ENCODE assay signal across 9 cellular contexts in the genomic region with DNA sequence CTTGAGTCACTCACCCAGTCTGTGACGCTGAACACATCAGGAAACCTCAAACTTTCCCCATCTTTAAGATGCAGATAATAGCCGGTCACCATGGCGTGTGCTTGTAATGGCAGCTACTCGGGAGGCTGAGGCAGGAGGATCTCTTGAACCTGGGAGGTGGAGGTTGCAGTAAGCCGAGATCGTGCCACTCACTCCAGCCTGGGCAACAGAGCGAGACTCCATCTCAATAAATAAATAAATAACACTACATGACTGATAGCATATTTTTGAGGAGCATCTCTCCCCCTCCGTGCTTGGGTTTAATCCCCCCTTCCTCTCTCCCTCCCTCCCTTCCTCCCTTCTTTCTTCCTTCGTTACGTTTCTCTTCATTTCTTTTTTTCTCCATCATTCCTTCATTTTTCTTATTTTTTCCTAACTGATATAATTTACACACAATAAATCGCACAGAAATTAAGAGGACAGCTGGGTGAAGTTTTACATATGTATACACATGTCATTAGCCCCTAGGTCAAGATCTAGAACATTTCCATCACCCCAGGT. TPM values are rescaled to one million over a fixed set of nuclear protein-coding genes. Genes with fewer than 3 reads are reported as not detected.
DNase-seq lines count a peak whose midpoint lies in the region; FAIRE-seq and TF ChIP-seq lines count a peak whose summit lies in the region.
"Had no signal": no experiment of that assay in that cellular context is flagged by ENCODE, and none has a peak within 500 bp of the region (broad histone marks: within the 10 kb centered on the region; RNA-seq: fewer than 3 reads in every experiment).

No MANE protein-coding gene starts in this region.

- H3K27ac ChIP-seq in MM.1S (ENCODE audit: low read length) (peak overlapping the region; percentile 99), H1 (ENCODE audit: low read depth, low read length) (peak overlapping the region; percentile 84; the same call in 1 of the 2 replicates)

- H2AFZ ChIP-seq in MM.1S (ENCODE audit: low read length) (0 out of 2 replicates have a peak overlapping the region, but pooled peaks have one; percentile 5), H1 (ENCODE audit: low read length) (no peak overlapping the region)

- no peak overlapping the region for H3K23ac ChIP-seq in H1 (ENCODE audit: insufficient read length)

- peak overlapping the region; percentile 95; the same call in 1 of the 2 replicates for H4K8ac ChIP-seq in H1 (ENCODE audit: extremely low read depth, insufficient read depth, low read length)

- no peak overlapping the region for H3K56ac ChIP-seq in H1 (replicated peaks; ENCODE audit: insufficient read length, low read depth, low read length)

- H3K79me1 ChIP-seq in H1 (ENCODE audit: low read depth, low read length): no peaks in the 10 kb centered on the region

- peaks cover 13% of the 10 kb centered on the region for H3F3A ChIP-seq in MM.1S (ENCODE audit: insufficient read depth, low read length)

- H3K36me3 ChIP-seq in MM.1S (replicated peaks; ENCODE audit: insufficient read depth, low read length) (no peaks in the 10 kb centered on the region), H1 (ENCODE audit: control insufficient read depth in 2 of 4, insufficient read depth in 4 of 4, low read length in 3 of 4) (no peaks in the 10 kb centered on the region), skeletal muscle satellite cell (ENCODE audit: insufficient read depth, low read length) (no peaks in the 10 kb centered on the region)
- H3K36me3 ChIP-seq: cardiac muscle cell had no signal

- H4K91ac ChIP-seq in H1 (replicated peaks; ENCODE audit: insufficient read length, low read length): peak overlapping the region; percentile 88

- TF ChIP-seq RAD21 in H1 (IDR thresholded peaks at IDR 0.05 in 1 of 2, conservative IDR thresholded peaks at IDR 0.05 in 1 of 2; ENCODE audit: low read depth in 2 of 2, low read length in 2 of 2): no peak

- POLR2A ChIA-PET in H1 (lab: Charles Lee; ENCODE audit: partially characterized antibody): interaction anchor here (0.8 to 9.9 kb wide), 9 partner anchors 9 to 143 kb away, joined by 3 to 93 read pairs (median 4); no protein-coding TSS in a partner anchor

- peak overlapping the region; percentile 36; the same call in 1 of the 2 replicates for H2BK15ac ChIP-seq in H1 (ENCODE audit: low read length)

- H3K4me2 ChIP-seq in MM.1S (ENCODE audit: low read depth, low read length): peak overlapping the region; percentile 79
- peak overlapping the region; percentile 50 to 69; a peak in 3 of 4 replicates for H3K4me2 ChIP-seq in H1 (ENCODE audit: insufficient read depth in 1 of 2, low read depth in 2 of 2, low read length in 2 of 2)
- peak overlapping the region; percentile 75 for H3K4me2 ChIP-seq in skeletal muscle satellite cell (ENCODE audit: low read length)

- H3K4me3 ChIP-seq in MM.1S (ENCODE audit: low read length) (peak overlapping the region; percentile 59), H1 (ENCODE audit: extremely low read depth in 1 of 4, insufficient read depth in 2 of 4, low read depth in 3 of 4, low read length in 4 of 4) (peak overlapping the region in 2 of 4 experiments; percentile 21 to 53; a peak in 4 of 8 replicates), skeletal muscle satellite cell (ENCODE audit: low read length) (peak overlapping the region; percentile 65)

- no peaks in the 10 kb centered on the region for H3K9me3 ChIP-seq in MM.1S (replicated peaks; ENCODE audit: insufficient read depth, low read length)
- no peaks in the 10 kb centered on the region for H3K9me3 ChIP-seq in H1 (ENCODE audit: insufficient read depth in 2 of 2, low read depth in 1 of 2, low read length in 1 of 2)
- no peaks in the 10 kb centered on the region for H3K9me3 ChIP-seq in skeletal muscle satellite cell (replicated peaks; ENCODE audit: low read length)

- H2AK5ac ChIP-seq in H1 (ENCODE audit: low read depth, low read length): peak overlapping the region; percentile 95

- TF ChIP-seq CTCF in MM.1S (IDR thresholded peaks at IDR 0.05; ENCODE audit: low read length): no peak
- no peak for TF ChIP-seq CTCF in H1 (IDR thresholded peaks at IDR 0.05; ENCODE audit: control extremely low read depth in 1 of 3, insufficient read depth in 1 of 3, low read depth in 1 of 3, low read length in 3 of 3)

- TF ChIP-seq EP300 in H1 (IDR thresholded peaks at IDR 0.05; ENCODE audit: borderline replicate concordance in 1 of 2, low read depth in 2 of 2, low read length in 2 of 2): no peak

- H3K4me1 ChIP-seq in MM.1S (ENCODE audit: low read length): peaks cover 6% of the 10 kb centered on the region
- peaks cover 0 to 3% (median 1%) of the 10 kb centered on the region in 4 experiments; a peak in 2 of 7 replicates for H3K4me1 ChIP-seq in H1 (replicated peaks in 1 of 4; ENCODE audit: control insufficient read depth in 3 of 4, insufficient read depth in 4 of 4, low read length in 3 of 4)
- peaks cover 10% of the 10 kb centered on the region for H3K4me1 ChIP-seq in skeletal muscle satellite cell (ENCODE audit: control insufficient read depth, insufficient read depth, low read length)

- H3K27me3 ChIP-seq in MM.1S (replicated peaks; ENCODE audit: insufficient read depth, low read length) (no peaks in the 10 kb centered on the region), H1 (replicated peaks in 1 of 4; ENCODE audit: control insufficient read depth in 3 of 4, extremely low read depth in 1 of 4, insufficient read depth in 3 of 4, low read length in 3 of 4) (no peaks in the 10 kb centered on the region), skeletal muscle satellite cell (ENCODE audit: control insufficient read depth, insufficient read depth, low read length) (no peaks in the 10 kb centered on the region)
- H3K27me3 ChIP-seq: cardiac muscle cell had no signal

- peak overlapping the region; percentile 94; the same call in 1 of the 2 replicates for H2BK5ac ChIP-seq in H1 (ENCODE audit: low read depth, low read length)

- peaks cover 3% of the 10 kb centered on the region; the same call in 1 of the 2 replicates for H3K23me2 ChIP-seq in H1 (ENCODE audit: low read depth, low read length)

- H3K4ac ChIP-seq in H1 (replicated peaks; ENCODE audit: insufficient read length, low read depth, low read length): peak overlapping the region; percentile 36

- no peak for FAIRE-seq in H1 (lab: Jason Lieb, UNC)

- H3K9ac ChIP-seq in MM.1S (ENCODE audit: low read length) (peak overlapping the region; percentile 90), H1 (replicated peaks in 1 of 4; ENCODE audit: extremely low read depth in 1 of 4, low read depth in 3 of 4, low read length in 3 of 4) (peak overlapping the region in 2 of 4 experiments; percentile 47 to 54; a peak in 4 of 7 replicates), skeletal muscle satellite cell (ENCODE audit: low read depth, low read length) (peak overlapping the region; percentile 58)

- CTCF ChIA-PET in H1 (lab: Charles Lee; ENCODE audit: partially characterized antibody): interaction anchor here (0.6 to 2.5 kb wide), 3 partner anchors 39 to 161 kb away, joined by 4 to 6 read pairs (median 5); no protein-coding TSS in a partner anchor

- WGBS in H1 (ENCODE audit: extremely low coverage in 1 of 2, insufficient coverage in 1 of 2, insufficient read length in 1 of 2, insufficient replicate concordance in 2 of 2, low coverage in 1 of 2, low lambda C conversion rate in 2 of 2, missing lambda C conversion rate in 1 of 2), 2 experiments: 96 to 100% methylated on average over 3 to 11 of the region's 11 CpGs

- peak overlapping the region; percentile 91; the same call in 1 of the 2 replicates for H2BK12ac ChIP-seq in H1 (ENCODE audit: low read depth, low read length)

- H3K79me2 ChIP-seq in MM.1S (ENCODE audit: low read length): no peaks in the 10 kb centered on the region
- H3K79me2 ChIP-seq in H1 (ENCODE audit: control insufficient read depth in 1 of 2, insufficient read depth in 2 of 2, low read length in 2 of 2): no peaks in the 10 kb centered on the region

- peak overlapping the region; percentile 87; the same call in 1 of the 2 replicates for H2BK20ac ChIP-seq in H1 (ENCODE audit: low read length)

- H3K9me2 ChIP-seq in MM.1S (replicated peaks; ENCODE audit: insufficient read depth, low read length): no peaks in the 10 kb centered on the region

- no peak overlapping the region for H4K5ac ChIP-seq in H1 (ENCODE audit: insufficient read length, low read depth, low read length)

- no peak overlapping the region for H3K18ac ChIP-seq in H1 (ENCODE audit: extremely low read depth, low read length)

- H3K14ac ChIP-seq in H1 (ENCODE audit: insufficient read length): no peak overlapping the region

- peak overlapping the region; percentile 24 for H2BK120ac ChIP-seq in H1 (replicated peaks; ENCODE audit: low read depth, low read length)

- no peak; a peak in 1 of 3 replicates for TF ChIP-seq POLR2A in H1 (IDR thresholded peaks at IDR 0.05; ENCODE audit: control extremely low read depth in 1 of 2, low read depth in 2 of 2, low read length in 2 of 2)

- DNase-seq in activated gamma-delta T cell treated with anti-CD3 and anti-CD28 coated beads, Interleukin-2, amount 50 U/mL, for 16 hours (ENCODE audit: low read depth): peak; percentile 38
- DNase-seq in activated gamma-delta T cell treated with Interleukin-2 at 50 U/mL for 16 hours: no peak
- no peak for DNase-seq in MM.1S
- no peak for DNase-seq in H1 (ENCODE audit: low read depth in 1 of 2, low spot score in 2 of 2)
- no peak for DNase-seq in SIG-M5 (lab: John Stamatoyannopoulos, UW)
- DNase-seq in ureter (ENCODE audit: low spot score): no peak
- DNase-seq in hippocampal formation (lab: John Stamatoyannopoulos, UW): no peak

- H4K20me1 ChIP-seq in MM.1S (ENCODE audit: insufficient read depth, low read length): no peaks in the 10 kb centered on the region
- no peaks in the 10 kb centered on the region for H4K20me1 ChIP-seq in H1 (replicated peaks in 1 of 2; ENCODE audit: control insufficient read depth in 1 of 2, insufficient read depth in 2 of 2, low read length in 2 of 2)

TF ChIP-seq in H1, 55 proteins besides CTCF, POLR2A, EP300 and RAD21 (continues in another document):
- no peak for TF ChIP-seq POLR2AphosphoS5 (IDR thresholded peaks at IDR 0.05; ENCODE audit: low read depth, low read length)
- no peak for TF ChIP-seq YY1 (IDR thresholded peaks at IDR 0.05; ENCODE audit: low read depth, low read length)
- no peak for TF ChIP-seq NRF1 (IDR thresholded peaks at IDR 0.05; ENCODE audit: low read depth, low read length)
- TF ChIP-seq SP1 (IDR thresholded peaks at IDR 0.05; ENCODE audit: low read depth, low read length): no peak
- no peak for TF ChIP-seq JUN (IDR thresholded peaks at IDR 0.05; ENCODE audit: low read depth, low read length)

RNA-seq across cellular contexts. Expression of a gene that starts 51.3 kb away (rescaled TPM):
- 286 and 287 TPM in 2 replicates for total RNA-seq in H1 (2021; fragmentation: NEBNext Ultra II Directional; extraction: Animal tissue kit (Norgen Biotek cat#: 25700))
- polyA plus RNA-seq in H1 (2011; rRNA removed): 122 and 138 TPM in 2 replicates
- 180 TPM for polyA plus RNA-seq in H1 (2011; cell fraction: cytosol; rRNA removed)
- 214 TPM for polyA plus RNA-seq in H1 (2011; cell fraction: nucleus; rRNA removed)
- 182 to 212 TPM (median 197 TPM) in 4 replicates for polyA plus RNA-seq in H1 (2012, experiment 1 of 2)
- polyA plus RNA-seq in H1 (2012, experiment 2 of 2): 94.1 TPM
- 180 TPM for polyA plus RNA-seq in H1 (2013, experiment 1 of 2)
- polyA plus RNA-seq in H1 (2013, experiment 2 of 2): 182 TPM
- polyA minus RNA-seq in H1 (2011; rRNA and poly(A)+ RNA removed): 153 and 157 TPM in 2 replicates
- 91.7 TPM for polyA minus RNA-seq in H1 (2011; cell fraction: cytosol; rRNA and poly(A)+ RNA removed)
- polyA minus RNA-seq in H1 (2011; cell fraction: nucleus; rRNA and poly(A)+ RNA removed): 77.4 TPM
- 21.0 and 25.6 TPM in 2 replicates for total RNA-seq in skeletal muscle satellite cell (2012; rRNA removed)
- 314 TPM for total RNA-seq in ureter
